10 cellular contexts compared by ENCODE assay signal in genomic region chr20:59765599-59766177, GRCh38.
A peak's percentile ranks its signal among the peaks of the same experiment; 100 is the strongest.
DNase-seq lines count a peak whose midpoint lies in the region; ATAC-seq and TF ChIP-seq lines count a peak whose summit lies in the region.
"Had no signal": no experiment of that assay in that cellular context is flagged by ENCODE, and none has a peak within 500 bp of the region (broad histone marks: within the 10 kb centered on the region; RNA-seq: fewer than 3 reads in every experiment).

No MANE protein-coding gene starts in this region.

- no peak overlapping the region for H3K4me2 ChIP-seq in PC-3 (ENCODE audit: low read length)

- intact Hi-C loops in PC-3 (cut with micrococcal nuclease) = no loop called here
- intact Hi-C loops in CD4-positive, alpha-beta T cell (cut with DNase I, micrococcal nuclease) = no loop called here
- intact Hi-C loops in upper lobe of right lung (cut with DNase I) = no loop called here
- intact Hi-C loops in right cardiac atrium (cut with DNase I) = no loop called here
- intact Hi-C loops in uterus (cut with DNase I; ENCODE audit: low total_unique reads) = no loop called here

- H3K4me3 ChIP-seq in PC-3 (ENCODE audit: low read length) = no peak overlapping the region
- H3K4me3 ChIP-seq in epithelial cell of esophagus (ENCODE audit: low read length) = no peak overlapping the region
- no peak overlapping the region for H3K4me3 ChIP-seq in upper lobe of right lung
- no peak overlapping the region for H3K4me3 ChIP-seq in right cardiac atrium (ENCODE audit: low read length)
- no peak overlapping the region for H3K4me3 ChIP-seq in uterus
- H3K4me3 ChIP-seq: skin epidermis had no signal

- no peak overlapping the region for H3K4me3 Mint-ChIP-seq in CD4-positive, alpha-beta T cell

- DNase-seq in ACHN (peak; percentile 24), EH (ENCODE audit: low read depth) (peak; percentile 27), PC-3 (peak; percentile 28), epithelial cell of esophagus (ENCODE audit: low read depth) (peak; percentile 34), upper lobe of right lung (no peak), right cardiac atrium (no peak), uterus (no peak)
- DNase-seq in CD4-positive, alpha-beta T cell = no peak
- DNase-seq: NCI-H1417 had no signal

- H3K9me2 ChIP-seq in PC-3 (replicated peaks; ENCODE audit: low read length) = no peaks in the 10 kb centered on the region

- TF ChIP-seq POLR2A in uterus (IDR thresholded peaks at IDR 0.05) = no peak

- no peak for ATAC-seq in PC-3
- ATAC-seq in CD4-positive, alpha-beta T cell (ENCODE audit: poor library complexity) = no peak
- ATAC-seq in upper lobe of right lung = no peak
- no peak for ATAC-seq in right cardiac atrium

- TF ChIP-seq CTCF in PC-3 (conservative IDR thresholded peaks at IDR 0.05; ENCODE audit: low read depth, low read length) = no peak
- TF ChIP-seq CTCF in epithelial cell of esophagus (IDR thresholded peaks at IDR 0.05; ENCODE audit: insufficient read depth, low read depth, low read length, missing control alignments) = no peak
- TF ChIP-seq CTCF in CD4-positive, alpha-beta T cell (IDR thresholded peaks at IDR 0.05) = no peak
- no peak for TF ChIP-seq CTCF in upper lobe of right lung (IDR thresholded peaks at IDR 0.05)
- no peak for TF ChIP-seq CTCF in uterus (IDR thresholded peaks at IDR 0.05)

- no peaks in the 10 kb centered on the region for H4K20me1 ChIP-seq in PC-3 (ENCODE audit: low read length)

- H3K4me1 ChIP-seq in PC-3 (ENCODE audit: insufficient read depth, low read length) = 0 out of 2 replicates have a peak, but pooled peaks cover 4% of the 10 kb centered on the region
- H3K4me1 ChIP-seq in upper lobe of right lung = no peaks in the 10 kb centered on the region
- H3K4me1 ChIP-seq in right cardiac atrium (ENCODE audit: control insufficient read depth, insufficient read depth, low read length) = no peaks in the 10 kb centered on the region
- no peaks in the 10 kb centered on the region for H3K4me1 ChIP-seq in uterus

- no peaks in the 10 kb centered on the region for H3K79me2 ChIP-seq in PC-3 (ENCODE audit: low read length)

- H3K9ac ChIP-seq in PC-3 (ENCODE audit: low read length) = no peak overlapping the region

- peaks cover 5% of the 10 kb centered on the region for H3K27me3 Mint-ChIP-seq in CD4-positive, alpha-beta T cell

- H3K36me3 ChIP-seq in PC-3 (ENCODE audit: low read depth, low read length) (no peaks in the 10 kb centered on the region), upper lobe of right lung (no peaks in the 10 kb centered on the region), uterus (no peaks in the 10 kb centered on the region)

- H3K36me3 Mint-ChIP-seq in CD4-positive, alpha-beta T cell (ENCODE audit: low read depth) = no peaks in the 10 kb centered on the region

- H3K9me3 ChIP-seq in PC-3 (ENCODE audit: low read length) (no peaks in the 10 kb centered on the region), upper lobe of right lung (no peaks in the 10 kb centered on the region), right cardiac atrium (ENCODE audit: control insufficient read depth, low read length) (no peaks in the 10 kb centered on the region), uterus (no peaks in the 10 kb centered on the region)
- no peaks in the 10 kb centered on the region for H3K9me3 ChIP-seq in CD4-positive, alpha-beta T cell (ENCODE audit: control insufficient read depth, low read length)

- POLR2A ChIA-PET in PC-3 (lab: Charles Lee; ENCODE audit: unreplicated experiment) = no interaction called here
- POLR2A ChIA-PET in CD4-positive, alpha-beta T cell (lab: Charles Lee) = no interaction called here

- BruUV-seq in PC-3 (replicated peaks; lab: Mats Ljungman, UMichigan) = no TSS peak

- H3K4me1 Mint-ChIP-seq in CD4-positive, alpha-beta T cell (ENCODE audit: low read depth) = no peaks in the 10 kb centered on the region

- H3K27me3 ChIP-seq in PC-3 (ENCODE audit: low read length) (peaks cover 21% of the 10 kb centered on the region), upper lobe of right lung (no peaks in the 10 kb centered on the region), right cardiac atrium (ENCODE audit: control insufficient read depth, insufficient read depth) (no peaks in the 10 kb centered on the region), uterus (no peaks in the 10 kb centered on the region)
- H3K27me3 ChIP-seq in CD4-positive, alpha-beta T cell (ENCODE audit: control insufficient read depth, insufficient read depth, low read length) = no peaks in the 10 kb centered on the region

- no peak overlapping the region for H3K27ac Mint-ChIP-seq in CD4-positive, alpha-beta T cell

- no peak overlapping the region for H2AFZ ChIP-seq in PC-3 (ENCODE audit: low read length)

- in situ Hi-C loops in ACHN (cut with HindIII; ENCODE audit: low pct_ligation_motif_present, low pct_unique_long_range_greater_than_20kb, low sequenced_read_pairs) = no loop called here

- CTCF ChIA-PET in PC-3 (lab: Charles Lee) = no interaction called here
- CTCF ChIA-PET in CD4-positive, alpha-beta T cell (lab: Charles Lee) = no interaction called here

- H3K27ac ChIP-seq in PC-3 (ENCODE audit: low read length) = no peak overlapping the region
- H3K27ac ChIP-seq in CD4-positive, alpha-beta T cell (ENCODE audit: low read depth, low read length) = no peak overlapping the region
- no peak overlapping the region for H3K27ac ChIP-seq in upper lobe of right lung
- no peak overlapping the region for H3K27ac ChIP-seq in right cardiac atrium (ENCODE audit: low read length)
- H3K27ac ChIP-seq in uterus = no peak overlapping the region
- H3K27ac ChIP-seq: skin epidermis had no signal

- peaks cover 3% of the 10 kb centered on the region for H3K9me3 Mint-ChIP-seq in CD4-positive, alpha-beta T cell

- no peaks in the 10 kb centered on the region for H3F3A ChIP-seq in PC-3 (ENCODE audit: low read length, unreplicated experiment)

- 80% methylated on average over 4 of the region's 4 CpGs for WGBS in right cardiac atrium

Comparison
In these comparisons a context has a peak if more than half of its experiments do, and no peak if none do; other contexts are left out.
1. DNase-seq: peak in ACHN (single experiment), EH (single experiment), PC-3 (single experiment) and epithelial cell of esophagus (single experiment); none in CD4-positive, alpha-beta T cell (0 of 10), upper lobe of right lung (single experiment), right cardiac atrium (0 of 3) and uterus (0 of 2).